1 cellular context compared by ENCODE assay signal in genomic region chr4:181261279-181261678, GRCh38.
TF ChIP-seq lines count a peak whose summit lies in the region.

No MANE protein-coding gene starts in this region.

TF ChIP-seq in SK-N-SH treated with all-trans-retinoic acid at 6 μM for 48 hours, 23 proteins besides CTCF, POLR2A, EP300 and RAD21 (continued from another document):
- TF ChIP-seq CREB5 (CRISPR knock-in tag; IDR thresholded peaks at IDR 0.05; ENCODE audit: low read depth) = no peak
